ENCODE assay signal across 30 cellular contexts in genomic region chr4:8513931-8514330, GRCh38.
"Had no signal": no experiment of that assay in that cellular context is flagged by ENCODE, and none has a peak within 500 bp of the region (broad histone marks: within the 10 kb centered on the region; RNA-seq: fewer than 3 reads in every experiment).

No MANE protein-coding gene starts in this region.

- H3K27ac ChIP-seq: brain microvascular endothelial cell, esophagus muscularis mucosa had no signal

- ATAC-seq: activated CD4-positive, alpha-beta T cell treated with anti-CD3 and anti-CD28 coated beads for 36 hours; activated CD8-positive, alpha-beta memory T cell treated with anti-CD3 and anti-CD28 coated beads, Interleukin-2, amount 10 ng/mL, durations not matched to agents 7 days and 5 days; activated CD8-positive, alpha-beta T cell treated with anti-CD3 and anti-CD28 coated beads, Interleukin-2, amount 10 ng/mL, durations not matched to agents 7 days and 5 days; effector memory CD8-positive, alpha-beta T cell; T-helper 17 cell had no signal

- H3K27me3 ChIP-seq: brain microvascular endothelial cell, esophagus muscularis mucosa had no signal

- DNase-seq: activated CD4-positive, alpha-beta memory T cell treated with anti-CD3 and anti-CD28 coated beads for 36 hours; activated CD4-positive, alpha-beta T cell treated with anti-CD3 and anti-CD28 coated beads for 36 hours; activated CD4-positive, alpha-beta T cell treated with anti-CD3 and anti-CD28 coated beads, Interleukin-2, amount 10 ng/mL, durations not matched to agents 24 days and 14 days; activated CD4-positive, CD25-positive, alpha-beta regulatory T cell; activated CD4-positive, CD25-positive, alpha-beta regulatory T cell treated with anti-CD3 and anti-CD28 coated beads, Interleukin-2, amount 50 U/mL, for 72 hours; activated CD8-positive, alpha-beta memory T cell treated with anti-CD3 and anti-CD28 coated beads, Interleukin-2, amount 10 ng/mL, durations not matched to agents 7 days and 5 days; activated CD8-positive, alpha-beta memory T cell treated with anti-CD3 and anti-CD28 coated beads, Interleukin-2, amount 50 U/mL, for 4 hours; activated CD8-positive, alpha-beta T cell treated with anti-CD3 and anti-CD28 coated beads, Interleukin-2, amount 10 ng/mL, durations not matched to agents 7 days and 5 days; activated gamma-delta T cell; activated naive CD4-positive, alpha-beta T cell; activated naive CD4-positive, alpha-beta T cell treated with anti-CD3 and anti-CD28 coated beads, Interleukin-2, amount 50 U/mL, for 16 hours; activated T-cell treated with anti-CD3 and anti-CD28 coated beads, Interleukin-2, amount 50 U/mL, for 1 hour; activated T-cell treated with anti-CD3 and anti-CD28 coated beads, Interleukin-2, amount 50 U/mL, for 48 hours; amniotic stem cell; anterior cingulate cortex; brain microvascular endothelial cell; caudate nucleus; cortex of kidney; dermis blood vessel endothelial cell; effector CD4-positive, alpha-beta T cell; effector memory CD8-positive, alpha-beta T cell; erythroblast; head of caudate nucleus; T-helper 1 cell; T-helper 17 cell; T1000 had no signal

- H3K4me1 ChIP-seq: esophagus muscularis mucosa had no signal

- H3K36me3 ChIP-seq: brain microvascular endothelial cell, esophagus muscularis mucosa had no signal

- FAIRE-seq: astrocyte, colon, frontal cortex had no signal

- H3K4me3 ChIP-seq: esophagus muscularis mucosa had no signal

- H3K9me3 ChIP-seq: esophagus muscularis mucosa had no signal
